8 cellular contexts compared by ENCODE assay signal in the genomic region with DNA sequence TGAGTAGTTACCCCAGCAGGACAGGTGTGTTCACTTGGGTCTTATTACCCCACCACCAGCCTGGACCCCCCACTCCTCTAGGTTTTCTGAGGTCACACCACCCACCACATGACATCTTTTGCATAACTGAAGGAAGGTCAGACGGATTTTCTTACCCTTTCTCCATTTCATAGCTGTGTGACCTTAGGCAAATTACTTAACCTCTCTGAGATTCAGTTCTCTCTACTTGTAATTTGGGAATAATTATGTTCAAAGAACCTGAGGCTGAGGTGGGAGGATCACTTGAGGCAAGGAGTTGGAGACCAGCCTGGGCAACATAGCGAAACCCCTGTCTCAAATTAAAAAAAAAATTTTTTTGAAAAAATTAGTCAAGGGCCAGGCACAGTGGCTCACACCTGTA. TPM values are rescaled to one million over a fixed set of nuclear protein-coding genes. Genes with fewer than 3 reads are reported as not detected.
DNase-seq lines count a peak whose midpoint lies in the region; ATAC-seq and TF ChIP-seq lines count a peak whose summit lies in the region.
"Not testable (repeated sequence)": the region's sequence is repeated elsewhere in the genome, so short reads cannot be mapped to it uniquely, and the experiment has no call there.

No MANE protein-coding gene starts in this region.

- peak overlapping the region; percentile 90 for H3K27ac Mint-ChIP-seq in GM23338
- H3K27ac Mint-ChIP-seq in activated CD8-positive, alpha-beta T cell treated with anti-CD3 and anti-CD28 coated beads, Interleukin-2, amount 10 ng/mL, durations not matched to agents 7 days and 5 days, result peak overlapping the region; percentile 49
- peak overlapping the region; percentile 76 for H3K27ac Mint-ChIP-seq in activated naive CD8-positive, alpha-beta T cell treated with anti-CD3 and anti-CD28 coated beads, Interleukin-2, amount 10 ng/mL, durations not matched to agents 7 days and 5 days
- H3K27ac Mint-ChIP-seq in nephron, result peak overlapping the region; percentile 85 to 96 (median 94)
- H3K27ac Mint-ChIP-seq in stimulated activated naive CD8-positive, alpha-beta T cell treated with anti-CD3 and anti-CD28 coated beads, Interleukin-15, amount 100 ng/mL, for 72 hours, result peak overlapping the region in 1 of 2 donors; percentile 95

- not testable (repeated sequence) for H3K79me2 ChIP-seq in GM23338 (replicated peaks; ENCODE audit: insufficient read depth)

- POLR2A ChIA-PET in activated CD8-positive, alpha-beta T cell treated with anti-CD3 and anti-CD28 coated beads, Interleukin-2, amount 10 ng/mL, durations not matched to agents 7 days and 5 days (lab: Charles Lee); activated naive CD8-positive, alpha-beta T cell treated with anti-CD3 and anti-CD28 coated beads, Interleukin-2, amount 10 ng/mL, durations not matched to agents 7 days and 5 days (lab: Charles Lee): not testable (repeated sequence)

- H3K4me3 Mint-ChIP-seq in GM23338 (peak overlapping the region; percentile 71), nephron (peak overlapping the region; percentile 79 to 81 (median 79))
- H3K4me3 Mint-ChIP-seq in activated CD8-positive, alpha-beta T cell treated with anti-CD3 and anti-CD28 coated beads, Interleukin-2, amount 10 ng/mL, durations not matched to agents 7 days and 5 days, result not testable (repeated sequence)
- H3K4me3 Mint-ChIP-seq in activated naive CD8-positive, alpha-beta T cell treated with anti-CD3 and anti-CD28 coated beads, Interleukin-2, amount 10 ng/mL, durations not matched to agents 7 days and 5 days, result peak overlapping the region; percentile 71
- H3K4me3 Mint-ChIP-seq in stimulated activated naive CD8-positive, alpha-beta T cell treated with anti-CD3 and anti-CD28 coated beads, Interleukin-15, amount 100 ng/mL, for 72 hours, result peak overlapping the region; percentile 74 to 81

- H3K36me3 Mint-ChIP-seq in GM23338 (ENCODE audit: low read depth); activated CD8-positive, alpha-beta T cell treated with anti-CD3 and anti-CD28 coated beads, Interleukin-2, amount 10 ng/mL, durations not matched to agents 7 days and 5 days (ENCODE audit: low read depth); activated naive CD8-positive, alpha-beta T cell treated with anti-CD3 and anti-CD28 coated beads, Interleukin-2, amount 10 ng/mL, durations not matched to agents 7 days and 5 days; nephron (ENCODE audit: low read depth): not testable (repeated sequence)

- H3K27me3 Mint-ChIP-seq in GM23338 (ENCODE audit: insufficient read depth, low read depth, poor library complexity), result peaks cover 17% of the 10 kb centered on the region
- not testable (repeated sequence) for H3K27me3 Mint-ChIP-seq in activated CD8-positive, alpha-beta T cell treated with anti-CD3 and anti-CD28 coated beads, Interleukin-2, amount 10 ng/mL, durations not matched to agents 7 days and 5 days (ENCODE audit: low read depth); activated naive CD8-positive, alpha-beta T cell treated with anti-CD3 and anti-CD28 coated beads, Interleukin-2, amount 10 ng/mL, durations not matched to agents 7 days and 5 days; nephron (ENCODE audit: low read depth); stimulated activated naive CD8-positive, alpha-beta T cell treated with anti-CD3 and anti-CD28 coated beads, Interleukin-15, amount 100 ng/mL, for 72 hours

- H3K4me1 ChIP-seq in BLaER1, result peaks cover 55% of the 10 kb centered on the region
- H3K4me1 ChIP-seq in GM23338 (ENCODE audit: insufficient read depth), result peaks cover 15% of the 10 kb centered on the region
- not testable (repeated sequence) for H3K4me1 ChIP-seq in SJCRH30; iPS-15b (ENCODE audit: control insufficient read depth, insufficient read depth, low read length)

- H3K4me2 ChIP-seq in BLaER1 (peak overlapping the region; percentile 91), GM23338 (peak overlapping the region; percentile 88)

- H4K20me1 ChIP-seq in BLaER1; GM23338 (replicated peaks; ENCODE audit: insufficient read depth): not testable (repeated sequence)

- not testable (repeated sequence) for H2AFZ ChIP-seq in GM23338

- not testable (repeated sequence) for H3K36me3 ChIP-seq in BLaER1; GM23338 (ENCODE audit: insufficient read depth); SJCRH30; iPS-15b (ENCODE audit: control insufficient read depth, insufficient read depth, low read length)

- not testable (repeated sequence) for H3K9me3 ChIP-seq in BLaER1; SJCRH30 (replicated peaks); iPS-15b (ENCODE audit: control insufficient read depth, insufficient read depth, low read length)

- H3K9ac ChIP-seq in BLaER1, result not testable (repeated sequence)
- H3K9ac ChIP-seq in iPS-15b (ENCODE audit: low read depth, low read length), result peak overlapping the region; percentile 65

- TF ChIP-seq CTCF in GM23338 (conservative IDR thresholded peaks at IDR 0.05; ENCODE audit: low read depth in 2 of 2); nephron (IDR thresholded peaks at IDR 0.05; ENCODE audit: unreplicated experiment in 3 of 3): not testable (repeated sequence)

- not testable (repeated sequence) for H3K27me3 ChIP-seq in BLaER1; GM23338 (ENCODE audit: insufficient read depth); SJCRH30; iPS-15b (ENCODE audit: control insufficient read depth, insufficient read depth, low read length)

- not testable (repeated sequence) for H3K4me3 ChIP-seq in BLaER1
- H3K4me3 ChIP-seq in GM23338 (peak overlapping the region; percentile 74), SJCRH30 (peak overlapping the region; percentile 64; the same call in 1 of the 2 replicates), iPS-15b (ENCODE audit: low read depth, low read length) (peak overlapping the region; percentile 52)

- not testable (repeated sequence) for H3K27ac ChIP-seq in BLaER1, SJCRH30
- peak overlapping the region; percentile 99; the same call in 1 of the 2 replicates for H3K27ac ChIP-seq in GM23338 (ENCODE audit: low read depth)

- CTCF ChIA-PET in activated CD8-positive, alpha-beta T cell treated with anti-CD3 and anti-CD28 coated beads, Interleukin-2, amount 10 ng/mL, durations not matched to agents 7 days and 5 days (lab: Charles Lee), result not testable (repeated sequence)

- DNase-seq in GM23338 (ENCODE audit: low spot score); SJCRH30; activated CD8-positive, alpha-beta T cell treated with anti-CD3 and anti-CD28 coated beads, Interleukin-2, amount 10 ng/mL, durations not matched to agents 7 days and 5 days; activated naive CD8-positive, alpha-beta T cell treated with anti-CD3 and anti-CD28 coated beads, Interleukin-2, amount 10 ng/mL, durations not matched to agents 7 days and 5 days; stimulated activated naive CD8-positive, alpha-beta T cell treated with anti-CD3 and anti-CD28 coated beads, Interleukin-15, amount 100 ng/mL, for 72 hours: not testable (repeated sequence)

- not testable (repeated sequence) for H3K9me3 Mint-ChIP-seq in GM23338; activated CD8-positive, alpha-beta T cell treated with anti-CD3 and anti-CD28 coated beads, Interleukin-2, amount 10 ng/mL, durations not matched to agents 7 days and 5 days (ENCODE audit: insufficient read depth); activated naive CD8-positive, alpha-beta T cell treated with anti-CD3 and anti-CD28 coated beads, Interleukin-2, amount 10 ng/mL, durations not matched to agents 7 days and 5 days; nephron; stimulated activated naive CD8-positive, alpha-beta T cell treated with anti-CD3 and anti-CD28 coated beads, Interleukin-15, amount 100 ng/mL, for 72 hours

- ATAC-seq in GM23338; activated CD8-positive, alpha-beta T cell treated with anti-CD3 and anti-CD28 coated beads, Interleukin-2, amount 10 ng/mL, durations not matched to agents 7 days and 5 days; activated naive CD8-positive, alpha-beta T cell treated with anti-CD3 and anti-CD28 coated beads, Interleukin-2, amount 10 ng/mL, durations not matched to agents 7 days and 5 days (ENCODE audit: low read depth); stimulated activated naive CD8-positive, alpha-beta T cell treated with anti-CD3 and anti-CD28 coated beads, Interleukin-15, amount 100 ng/mL, for 72 hours: not testable (repeated sequence)

- peaks cover 23% of the 10 kb centered on the region for H3K4me1 Mint-ChIP-seq in GM23338
- H3K4me1 Mint-ChIP-seq in activated CD8-positive, alpha-beta T cell treated with anti-CD3 and anti-CD28 coated beads, Interleukin-2, amount 10 ng/mL, durations not matched to agents 7 days and 5 days (ENCODE audit: low read depth), result peaks cover 28% of the 10 kb centered on the region
- H3K4me1 Mint-ChIP-seq in activated naive CD8-positive, alpha-beta T cell treated with anti-CD3 and anti-CD28 coated beads, Interleukin-2, amount 10 ng/mL, durations not matched to agents 7 days and 5 days, result peaks cover 14% of the 10 kb centered on the region
- H3K4me1 Mint-ChIP-seq in nephron, result not testable (repeated sequence)
- H3K4me1 Mint-ChIP-seq in stimulated activated naive CD8-positive, alpha-beta T cell treated with anti-CD3 and anti-CD28 coated beads, Interleukin-15, amount 100 ng/mL, for 72 hours, result peaks cover 28% of the 10 kb centered on the region

- H3K9me2 ChIP-seq in GM23338 (ENCODE audit: insufficient read depth), result not testable (repeated sequence)

- H3F3A ChIP-seq in GM23338 (replicated peaks; ENCODE audit: low read depth), result not testable (repeated sequence)

RNA-seq across cellular contexts. Expression of gene ADGRL1, which starts 43.9 kb away (rescaled TPM):
- 84.0 and 100 TPM in 2 replicates for total RNA-seq in GM23338 (2014; rRNA removed; shearing (Covaris generic))
- polyA plus RNA-seq in GM23338 (2016; fragmentation: Nextera tagmentation; extraction: Ambion mirVana), result 20.6 and 21.8 TPM in 2 replicates
- total RNA-seq in SJCRH30 (2014; rRNA removed; shearing (Covaris generic)), result 9.3 and 9.4 TPM in 2 replicates
- 1 to 10 TPM; 6.3 to 7.7 TPM for total RNA-seq in activated CD8-positive, alpha-beta T cell treated with anti-CD3 and anti-CD28 coated beads, Interleukin-2, amount 10 ng/mL, durations not matched to agents 7 days and 5 days
- 10 to 100 TPM; 15.0 to 16.4 TPM for total RNA-seq in activated naive CD8-positive, alpha-beta T cell treated with anti-CD3 and anti-CD28 coated beads, Interleukin-2, amount 10 ng/mL, durations not matched to agents 7 days and 5 days
